ENCODE assay signal across 25 cellular contexts in genomic region chr15:100932676-100933348, GRCh38. TPM values are rescaled to one million over a fixed set of nuclear protein-coding genes. Genes with fewer than 3 reads are reported as not detected.
A peak's percentile ranks its signal among the peaks of the same experiment; 100 is the strongest.
DNase-seq lines count a peak whose midpoint lies in the region; ATAC-seq, FAIRE-seq and TF ChIP-seq lines count a peak whose summit lies in the region.
"Had no signal": no experiment of that assay in that cellular context is flagged by ENCODE, and none has a peak within 500 bp of the region (broad histone marks: within the 10 kb centered on the region; RNA-seq: fewer than 3 reads in every experiment).

No MANE protein-coding gene starts in this region.

- H3K27ac ChIP-seq in HL-60 (replicated peaks) (peak overlapping the region; percentile 18), OCI-LY3 (ENCODE audit: low read length) (no peak overlapping the region), neural progenitor cell (no peak overlapping the region), lower lobe of right lung (no peak overlapping the region), pancreas (no peak overlapping the region)
- H3K27ac ChIP-seq: cardiac muscle cell, coronary artery, upper lobe of right lung had no signal

- ATAC-seq in GM18868 (IDR thresholded peaks at IDR 0.05; ENCODE audit: unreplicated experiment) (no peak), lower lobe of right lung (no peak), pancreas (no peak)
- ATAC-seq: activated CD8-positive, alpha-beta memory T cell treated with anti-CD3 and anti-CD28 coated beads, Interleukin-2, amount 10 ng/mL, durations not matched to agents 7 days and 5 days; effector memory CD8-positive, alpha-beta T cell; T-helper 17 cell; upper lobe of right lung had no signal

- no peak for FAIRE-seq in pancreas (lab: Jason Lieb, UNC)
- FAIRE-seq: RCC 7860 had no signal

- peaks cover 24% of the 10 kb centered on the region for H3K4me1 Mint-ChIP-seq in neural progenitor cell
- H3K4me1 Mint-ChIP-seq: activated CD8-positive, alpha-beta memory T cell treated with anti-CD3 and anti-CD28 coated beads, Interleukin-2, amount 10 ng/mL, durations not matched to agents 7 days and 5 days had no signal

- H3K36me3 ChIP-seq in OCI-LY3 (replicated peaks; ENCODE audit: low read depth, low read length) = peaks cover 62% of the 10 kb centered on the region
- H3K36me3 ChIP-seq in neural progenitor cell = no peaks in the 10 kb centered on the region
- H3K36me3 ChIP-seq in lower lobe of right lung = peaks cover 5% of the 10 kb centered on the region
- no peaks in the 10 kb centered on the region for H3K36me3 ChIP-seq in pancreas
- H3K36me3 ChIP-seq: cardiac muscle cell had no signal

- H3K4me2 ChIP-seq in OCI-LY3 (ENCODE audit: low read length) (peak overlapping the region; percentile 2; the same call in 1 of the 2 replicates), neural progenitor cell (no peak overlapping the region)

- no peaks in the 10 kb centered on the region for H3K36me3 Mint-ChIP-seq in neural progenitor cell
- H3K36me3 Mint-ChIP-seq: activated CD8-positive, alpha-beta memory T cell treated with anti-CD3 and anti-CD28 coated beads, Interleukin-2, amount 10 ng/mL, durations not matched to agents 7 days and 5 days had no signal

- intact Hi-C loops in lower lobe of right lung (cut with DNase I) = no loop called here
- intact Hi-C loops in pancreas (cut with DNase I) = no loop called here

- H3K9me3 ChIP-seq in OCI-LY3 (ENCODE audit: insufficient read depth, low read length) = peaks cover 3% of the 10 kb centered on the region; the same call in 1 of the 2 replicates
- H3K9me3 ChIP-seq in neural progenitor cell (ENCODE audit: low read depth) = no peaks in the 10 kb centered on the region
- no peaks in the 10 kb centered on the region for H3K9me3 ChIP-seq in lower lobe of right lung
- H3K9me3 ChIP-seq in pancreas = no peaks in the 10 kb centered on the region
- H3K9me3 ChIP-seq: upper lobe of right lung had no signal

- H3K79me2 ChIP-seq in OCI-LY3 (ENCODE audit: low read length) = peaks cover 20% of the 10 kb centered on the region
- no peaks in the 10 kb centered on the region for H3K79me2 ChIP-seq in neural progenitor cell (ENCODE audit: low read depth)

- WGBS in pancreas, 2 donors = 80 to 83% methylated on average over 7 of the region's 7 CpGs

- peaks cover 29% of the 10 kb centered on the region for H3K4me1 ChIP-seq in OCI-LY3 (ENCODE audit: low read length)
- peaks cover 16% of the 10 kb centered on the region for H3K4me1 ChIP-seq in neural progenitor cell
- no peaks in the 10 kb centered on the region for H3K4me1 ChIP-seq in lower lobe of right lung
- no peaks in the 10 kb centered on the region for H3K4me1 ChIP-seq in pancreas
- H3K4me1 ChIP-seq: upper lobe of right lung had no signal

- H4K20me1 ChIP-seq in OCI-LY3 (ENCODE audit: insufficient read depth, low read length) (peaks cover 39% of the 10 kb centered on the region; the same call in 1 of the 2 replicates), neural progenitor cell (ENCODE audit: low read depth) (no peaks in the 10 kb centered on the region)

- DNase-seq in EL = peak; percentile 55
- DNase-seq in HL-60 (ENCODE audit: low read depth in 1 of 2, low spot score in 1 of 2) = no peak
- no peak for DNase-seq in neural progenitor cell (ENCODE audit: low spot score)
- no peak for DNase-seq in lower lobe of right lung
- DNase-seq in NCI-H226 = no peak
- no peak for DNase-seq in pancreas
- DNase-seq: activated CD4-positive, alpha-beta T cell treated with anti-CD3 and anti-CD28 coated beads for 48 hours; activated CD8-positive, alpha-beta memory T cell treated with anti-CD3 and anti-CD28 coated beads, Interleukin-2, amount 10 ng/mL, durations not matched to agents 7 days and 5 days; activated naive CD4-positive, alpha-beta T cell treated with anti-CD3 and anti-CD28 coated beads, Interleukin-2, amount 50 U/mL, for 16 hours; anterior cingulate cortex; effector memory CD8-positive, alpha-beta T cell; foreskin fibroblast; mesenchymal stem cell; NCI-H1436; NCI-H446 treated with DMSO at 0.1 percent for 48 hours; nucleus accumbens; T-helper 17 cell; upper lobe of right lung had no signal

- TF ChIP-seq CTCF in HL-60 (IDR thresholded peaks at IDR 0.05; ENCODE audit: insufficient read depth, low read length) (no peak), OCI-LY3 (IDR thresholded peaks at IDR 0.05; ENCODE audit: low read depth, low read length) (no peak), neural progenitor cell (IDR thresholded peaks at IDR 0.05) (no peak), lower lobe of right lung (IDR thresholded peaks at IDR 0.05) (no peak), pancreas (IDR thresholded peaks at IDR 0.05) (no peak)

- H3K4me3 Mint-ChIP-seq in neural progenitor cell = no peak overlapping the region
- H3K4me3 Mint-ChIP-seq: activated CD8-positive, alpha-beta memory T cell treated with anti-CD3 and anti-CD28 coated beads, Interleukin-2, amount 10 ng/mL, durations not matched to agents 7 days and 5 days; activated T-helper 1 cell treated with anti-CD3 and anti-CD28 coated beads, Interleukin-12 subunit alpha, Interleukin-12 subunit beta, Interleukin-2, Interleukin-4 antibody, amounts not matched to agents 30 ng/mL and 10 ng/mL and 1 ng/mL, durations not matched to agents 14 hours and 24 hours and 36 hours; effector memory CD8-positive, alpha-beta T cell; T-helper 17 cell had no signal

- peaks cover 11% of the 10 kb centered on the region for H3K27me3 Mint-ChIP-seq in neural progenitor cell (ENCODE audit: insufficient read depth, low read depth)

- H3K9me3 Mint-ChIP-seq in neural progenitor cell = no peaks in the 10 kb centered on the region
- H3K9me3 Mint-ChIP-seq: activated T-helper 1 cell treated with anti-CD3 and anti-CD28 coated beads, Interleukin-12 subunit alpha, Interleukin-12 subunit beta, Interleukin-2, Interleukin-4 antibody, amounts not matched to agents 30 ng/mL and 10 ng/mL and 1 ng/mL, durations not matched to agents 14 hours and 24 hours and 36 hours; effector memory CD8-positive, alpha-beta T cell had no signal

- H2AFZ ChIP-seq in OCI-LY3 (ENCODE audit: low read depth, low read length) (no peak overlapping the region), neural progenitor cell (replicated peaks) (peak overlapping the region; percentile 59)

- H3K27me3 ChIP-seq in HL-60 (ENCODE audit: insufficient read depth, poor library complexity, severe bottlenecking) (no peaks in the 10 kb centered on the region), OCI-LY3 (ENCODE audit: low read depth, low read length) (no peaks in the 10 kb centered on the region), neural progenitor cell (no peaks in the 10 kb centered on the region), lower lobe of right lung (ENCODE audit: low read depth) (no peaks in the 10 kb centered on the region), pancreas (no peaks in the 10 kb centered on the region)
- H3K27me3 ChIP-seq: cardiac muscle cell, upper lobe of right lung had no signal

- no peak overlapping the region for H3K27ac Mint-ChIP-seq in neural progenitor cell
- H3K27ac Mint-ChIP-seq: activated CD8-positive, alpha-beta memory T cell treated with anti-CD3 and anti-CD28 coated beads, Interleukin-2, amount 10 ng/mL, durations not matched to agents 7 days and 5 days; activated T-helper 1 cell treated with anti-CD3 and anti-CD28 coated beads, Interleukin-12 subunit alpha, Interleukin-12 subunit beta, Interleukin-2, Interleukin-4 antibody, amounts not matched to agents 30 ng/mL and 10 ng/mL and 1 ng/mL, durations not matched to agents 14 hours and 24 hours and 36 hours; effector memory CD8-positive, alpha-beta T cell; T-helper 17 cell had no signal

- H3K4me3 ChIP-seq in HL-60 (replicated peaks; ENCODE audit: insufficient read depth, low read length) (no peak overlapping the region), OCI-LY3 (ENCODE audit: low read length) (no peak overlapping the region), neural progenitor cell (no peak overlapping the region), lower lobe of right lung (no peak overlapping the region), pancreas (no peak overlapping the region)
- H3K4me3 ChIP-seq: cardiac muscle cell, coronary artery, upper lobe of right lung had no signal

- H3K9ac ChIP-seq in OCI-LY3 (ENCODE audit: low read length) (no peak overlapping the region), neural progenitor cell (no peak overlapping the region)

- no peaks in the 10 kb centered on the region for H3F3A ChIP-seq in neural progenitor cell (ENCODE audit: low read depth)

RNA-seq across cellular contexts. Expression of gene LRRK1, which starts 13.7 kb away (rescaled TPM):
- total RNA-seq in neural progenitor cell (ENCODE audit: low replicate concordance) (0.43 TPM in 1 of 2 replicates, not detected in the other), lower lobe of right lung (24.3 TPM), pancreas (10 to 100 TPM in 5 of 6 donors, 1 to 10 TPM in 1; 8.3 to 19.4 (median 11.7) TPM)
- polyA plus RNA-seq in pancreas = 10 to 100 TPM in 1 of 2 donors, 1 to 10 TPM in 1; 4.3 to 10.6 TPM

RNA-seq across cellular contexts. Expression of gene ALDH1A3, which starts 53.2 kb away (rescaled TPM):
- total RNA-seq in neural progenitor cell (ENCODE audit: low replicate concordance) (0.74 and 0.80 TPM in 2 replicates), lower lobe of right lung (9.7 TPM), pancreas (10 to 100 TPM in 2 of 6 donors, 1 to 10 TPM in 4; 6.7 to 16.3 (median 8.4) TPM)
- 10 to 100 TPM in 1 of 2 donors, 1 to 10 TPM in 1; 9.0 to 12.7 TPM for polyA plus RNA-seq in pancreas
- total RNA-seq: activated CD8-positive, alpha-beta memory T cell treated with anti-CD3 and anti-CD28 coated beads, Interleukin-2, amount 10 ng/mL, durations not matched to agents 7 days and 5 days; activated T-helper 1 cell treated with anti-CD3 and anti-CD28 coated beads, Interleukin-12 subunit alpha, Interleukin-12 subunit beta, Interleukin-2, Interleukin-4 antibody, amounts not matched to agents 30 ng/mL and 10 ng/mL and 1 ng/mL, durations not matched to agents 14 hours and 24 hours and 36 hours; cardiac muscle cell; myocyte; T-helper 17 cell had no signal
